ENCODE assay signal across 1 cellular context in genomic region chr17:7220593-7221280, GRCh38.
TF ChIP-seq lines count a peak whose summit lies in the region.

No MANE protein-coding gene starts in this region.

TF ChIP-seq in A549, 52 proteins besides CTCF, POLR2A, EP300 and RAD21 (continued from another document):
- TF ChIP-seq, protein P1, sequence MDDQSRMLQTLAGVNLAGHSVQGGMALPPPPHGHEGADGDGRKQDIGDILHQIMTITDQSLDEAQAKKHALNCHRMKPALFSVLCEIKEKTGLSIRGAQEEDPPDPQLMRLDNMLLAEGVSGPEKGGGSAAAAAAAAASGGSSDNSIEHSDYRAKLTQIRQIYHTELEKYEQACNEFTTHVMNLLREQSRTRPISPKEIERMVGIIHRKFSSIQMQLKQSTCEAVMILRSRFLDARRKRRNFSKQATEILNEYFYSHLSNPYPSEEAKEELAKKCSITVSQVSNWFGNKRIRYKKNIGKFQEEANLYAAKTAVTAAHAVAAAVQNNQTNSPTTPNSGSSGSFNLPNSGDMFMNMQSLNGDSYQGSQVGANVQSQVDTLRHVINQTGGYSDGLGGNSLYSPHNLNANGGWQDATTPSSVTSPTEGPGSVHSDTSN (IDR thresholded peaks at IDR 0.05), result no peak; the same call in none of the 2 replicates
- TF ChIP-seq CBX8 (IDR thresholded peaks at IDR 0.05), result no peak
- TF ChIP-seq RARB (CRISPR knock-in tag; IDR thresholded peaks at IDR 0.05), result no peak
- peak; percentile 93 for TF ChIP-seq MAFK (IDR thresholded peaks at IDR 0.05; ENCODE audit: partially characterized antibody)
- peak in 1 of 2 experiments; percentile 18; a peak in 1 of 4 replicates for TF ChIP-seq CEBPB (IDR thresholded peaks at IDR 0.05)
- peak; percentile 27; the same call in 1 of the 2 replicates for TF ChIP-seq MAX (IDR thresholded peaks at IDR 0.05)
- TF ChIP-seq, protein P2, sequence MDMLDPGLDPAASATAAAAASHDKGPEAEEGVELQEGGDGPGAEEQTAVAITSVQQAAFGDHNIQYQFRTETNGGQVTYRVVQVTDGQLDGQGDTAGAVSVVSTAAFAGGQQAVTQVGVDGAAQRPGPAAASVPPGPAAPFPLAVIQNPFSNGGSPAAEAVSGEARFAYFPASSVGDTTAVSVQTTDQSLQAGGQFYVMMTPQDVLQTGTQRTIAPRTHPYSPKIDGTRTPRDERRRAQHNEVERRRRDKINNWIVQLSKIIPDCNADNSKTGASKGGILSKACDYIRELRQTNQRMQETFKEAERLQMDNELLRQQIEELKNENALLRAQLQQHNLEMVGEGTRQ (IDR thresholded peaks at IDR 0.05), result no peak
- no peak for TF ChIP-seq BCL3 (IDR thresholded peaks at IDR 0.05)
- no peak for TF ChIP-seq CHD4 (IDR thresholded peaks at IDR 0.05; ENCODE audit: borderline replicate concordance)
- no peak; the same call in 1 of the 2 replicates for TF ChIP-seq HOXB5 (CRISPR knock-in tag; IDR thresholded peaks at IDR 0.05)
- no peak for TF ChIP-seq TP53 (CRISPR knock-in tag; IDR thresholded peaks at IDR 0.05)
- TF ChIP-seq REST (IDR thresholded peaks at IDR 0.05), result no peak
- no peak for TF ChIP-seq MYC (IDR thresholded peaks at IDR 0.05; ENCODE audit: borderline replicate concordance, low read length)
